Comparison of ENCODE assay signal across 8 cellular contexts in genomic region chr22:26673485-26673884, GRCh38. TPM values are rescaled to one million over a fixed set of nuclear protein-coding genes. Genes with fewer than 3 reads are reported as not detected.
DNase-seq lines count a peak whose midpoint lies in the region; ATAC-seq and TF ChIP-seq lines count a peak whose summit lies in the region.

No MANE protein-coding gene starts in this region.

- H3K36me3 ChIP-seq in HUES6 (ENCODE audit: control insufficient read depth, insufficient read depth, low read length) (peaks cover 3% of the 10 kb centered on the region; the same call in 1 of the 2 replicates), sigmoid colon (no peaks in the 10 kb centered on the region)

- peak overlapping the region; percentile 79 for H3K4me3 ChIP-seq in HUES6 (ENCODE audit: low read depth, low read length)
- H3K4me3 ChIP-seq in sigmoid colon, result peak overlapping the region; percentile 63 to 74 (median 70)

- peaks cover 23% of the 10 kb centered on the region for H3K4me1 ChIP-seq in HUES6 (ENCODE audit: control insufficient read depth, insufficient read depth, low read length)
- peaks cover 0 to 28% (median 22%) of the 10 kb centered on the region in 4 donors for H3K4me1 ChIP-seq in sigmoid colon

- H3K27ac Mint-ChIP-seq in activated CD8-positive, alpha-beta T cell treated with anti-CD3 and anti-CD28 coated beads, Interleukin-2, amount 10 ng/mL, durations not matched to agents 7 days and 5 days, result peak overlapping the region; percentile 98

- no peaks in the 10 kb centered on the region for H3K27me3 Mint-ChIP-seq in activated CD8-positive, alpha-beta T cell treated with anti-CD3 and anti-CD28 coated beads, Interleukin-2, amount 10 ng/mL, durations not matched to agents 7 days and 5 days (ENCODE audit: low read depth)

- peak overlapping the region; percentile 83 for H3K9ac ChIP-seq in HUES6 (ENCODE audit: low read length)

- peak; percentile 51 for DNase-seq in activated CD8-positive, alpha-beta T cell treated with anti-CD3 and anti-CD28 coated beads, Interleukin-2, amount 10 ng/mL, durations not matched to agents 7 days and 5 days
- DNase-seq in fibroblast of peridontal ligament (ENCODE audit: extremely low read depth) (peak; percentile 35), sigmoid colon (no peak), foreskin melanocyte (no peak), iPS-NIHi11 (ENCODE audit: low spot score) (no peak)

- H3K27me3 ChIP-seq in HUES6 (ENCODE audit: control insufficient read depth, insufficient read depth, low read length), result no peaks in the 10 kb centered on the region
- no peaks in the 10 kb centered on the region for H3K27me3 ChIP-seq in sigmoid colon

- TF ChIP-seq CTCF in sigmoid colon (IDR thresholded peaks at IDR 0.05), result no peak

- H3K9me3 ChIP-seq in HUES6 (ENCODE audit: control insufficient read depth, insufficient read depth, low read depth, low read length) (no peaks in the 10 kb centered on the region), sigmoid colon (no peaks in the 10 kb centered on the region)

- H3K9me3 Mint-ChIP-seq in activated CD8-positive, alpha-beta T cell treated with anti-CD3 and anti-CD28 coated beads, Interleukin-2, amount 10 ng/mL, durations not matched to agents 7 days and 5 days (ENCODE audit: insufficient read depth), result no peaks in the 10 kb centered on the region

- H3K27ac ChIP-seq in HUES6 (ENCODE audit: low read depth, low read length) (peak overlapping the region; percentile 58), sigmoid colon (peak overlapping the region; percentile 88 to 94 (median 93))

- no peak for ATAC-seq in activated CD8-positive, alpha-beta T cell treated with anti-CD3 and anti-CD28 coated beads, Interleukin-2, amount 10 ng/mL, durations not matched to agents 7 days and 5 days
- ATAC-seq in GM19035 (IDR thresholded peaks at IDR 0.05; ENCODE audit: unreplicated experiment) (no peak), HG03108 (IDR thresholded peaks at IDR 0.05; ENCODE audit: unreplicated experiment) (no peak)

- TF ChIP-seq POLR2A in sigmoid colon (IDR thresholded peaks at IDR 0.05), result no peak

- CTCF ChIA-PET in activated CD8-positive, alpha-beta T cell treated with anti-CD3 and anti-CD28 coated beads, Interleukin-2, amount 10 ng/mL, durations not matched to agents 7 days and 5 days (lab: Charles Lee), result interaction anchor here (0.9 to 5.5 kb wide), 15 partner anchors 8 to 1210 kb away, joined by 3 to 39 read pairs (median 4); partner anchors contain the start of genes HPS4 and SRRD

- POLR2A ChIA-PET in activated CD8-positive, alpha-beta T cell treated with anti-CD3 and anti-CD28 coated beads, Interleukin-2, amount 10 ng/mL, durations not matched to agents 7 days and 5 days (lab: Charles Lee), result interaction anchor here (0.7 to 4.7 kb wide), 11 partner anchors 9 to 245 kb away, joined by 3 to 37 read pairs (median 5); partner anchors contain the start of genes HPS4 and SRRD

- peaks cover 44% of the 10 kb centered on the region for H3K36me3 Mint-ChIP-seq in activated CD8-positive, alpha-beta T cell treated with anti-CD3 and anti-CD28 coated beads, Interleukin-2, amount 10 ng/mL, durations not matched to agents 7 days and 5 days (ENCODE audit: low read depth)

- peaks cover 72% of the 10 kb centered on the region for H3K4me1 Mint-ChIP-seq in activated CD8-positive, alpha-beta T cell treated with anti-CD3 and anti-CD28 coated beads, Interleukin-2, amount 10 ng/mL, durations not matched to agents 7 days and 5 days (ENCODE audit: low read depth)

- peak overlapping the region; percentile 97 for H3K4me3 Mint-ChIP-seq in activated CD8-positive, alpha-beta T cell treated with anti-CD3 and anti-CD28 coated beads, Interleukin-2, amount 10 ng/mL, durations not matched to agents 7 days and 5 days

- 26% methylated on average over 4 of the region's 4 CpGs for WGBS in sigmoid colon, 2 donors

- TF ChIP-seq EP300 in sigmoid colon (IDR thresholded peaks at IDR 0.05), result no peak

- intact Hi-C loops in sigmoid colon (cut with DNase I), result no loop called here

RNA-seq across cellular contexts. Expression of gene MIAT, which starts 16.1 kb away (rescaled TPM):
- 10 to 100 TPM; 23.6 to 26.3 TPM for total RNA-seq in activated CD8-positive, alpha-beta T cell treated with anti-CD3 and anti-CD28 coated beads, Interleukin-2, amount 10 ng/mL, durations not matched to agents 7 days and 5 days
- total RNA-seq in sigmoid colon, result 1 to 10 TPM in 3 of 4 donors, under 1 TPM in 1; 0.82 to 1.7 (median 1.3) TPM
- 1 to 10 TPM in 1 of 3 donors, under 1 TPM in 1, not detected in 1; under 0.01 to 3.4 TPM for polyA plus RNA-seq in sigmoid colon

RNA-seq across cellular contexts. Expression of gene CRYBA4, which starts 51.7 kb away (rescaled TPM):
- total RNA-seq in activated CD8-positive, alpha-beta T cell treated with anti-CD3 and anti-CD28 coated beads, Interleukin-2, amount 10 ng/mL, durations not matched to agents 7 days and 5 days, result not detected
- total RNA-seq in sigmoid colon, result not detected
- not detected for polyA plus RNA-seq in sigmoid colon

RNA-seq across cellular contexts. Expression of gene CRYBB1, which starts 55.7 kb away (rescaled TPM):
- total RNA-seq in activated CD8-positive, alpha-beta T cell treated with anti-CD3 and anti-CD28 coated beads, Interleukin-2, amount 10 ng/mL, durations not matched to agents 7 days and 5 days, result not detected
- total RNA-seq in sigmoid colon, result 1 to 10 TPM in 1 of 4 donors, under 1 TPM in 1, not detected in 2; 0.82 to 1.8 TPM
- polyA plus RNA-seq in sigmoid colon, result 1 to 10 TPM in 1 of 3 donors, under 1 TPM in 1, not detected in 1; 0.47 to 3.0 TPM

Comparison
In these comparisons a context has a peak if more than half of its experiments do, and no peak if none do; other contexts are left out.
1. DNase-seq: peak in activated CD8-positive, alpha-beta T cell treated with anti-CD3 and anti-CD28 coated beads, Interleukin-2, amount 10 ng/mL, durations not matched to agents 7 days and 5 days (single experiment) and fibroblast of peridontal ligament (single experiment); none in sigmoid colon (single experiment), foreskin melanocyte (single experiment) and iPS-NIHi11 (single experiment).
2. RNA of gene MIAT, which starts 16.1 kb away (total RNA-seq): 23.6 to 26.3 TPM in activated CD8-positive, alpha-beta T cell treated with anti-CD3 and anti-CD28 coated beads, Interleukin-2, amount 10 ng/mL, durations not matched to agents 7 days and 5 days; 0.82 to 1.7 TPM in sigmoid colon; every median in the first group is over 4 times any median in the second.